ENCODE assay signal across 11 cellular contexts in the genomic region with DNA sequence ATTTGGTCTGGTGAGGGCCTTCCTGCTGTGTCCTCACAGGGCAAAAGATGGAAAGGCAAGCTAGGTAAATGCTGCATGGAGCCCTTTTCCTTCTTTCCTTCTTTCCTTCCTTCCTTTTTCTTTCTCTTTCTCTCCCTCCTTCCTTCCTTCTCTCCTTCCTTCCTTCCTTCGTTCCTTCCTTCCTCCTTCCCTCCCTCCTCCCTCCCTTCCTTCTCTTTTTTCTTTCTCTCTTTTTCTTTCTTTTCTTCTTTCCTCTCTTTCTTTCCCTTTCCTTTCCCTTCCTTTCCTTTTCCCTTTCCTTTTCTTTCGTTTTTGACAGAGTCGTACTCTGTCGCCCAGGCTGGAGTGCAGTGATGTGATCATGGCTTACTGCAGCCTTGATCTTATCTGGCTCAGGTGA.
"Had no signal": no experiment of that assay in that cellular context is flagged by ENCODE, and none has a peak within 500 bp of the region (broad histone marks: within the 10 kb centered on the region; RNA-seq: fewer than 3 reads in every experiment).

No MANE protein-coding gene starts in this region.

- H2AFZ ChIP-seq: GM23248, GM23338 had no signal

- H3K9me3 Mint-ChIP-seq: GM23338, H9, HFFc6 had no signal

- H3K27ac Mint-ChIP-seq: GM23338, HFFc6 had no signal

- H3K9ac ChIP-seq: GM23248 had no signal

- ATAC-seq: GM23338, HCT116 had no signal

- H3K4me1 Mint-ChIP-seq: GM23338, H9 had no signal

- H3K4me3 ChIP-seq: GM23248, GM23338, HAP-1 had no signal

- FAIRE-seq: H1, H54 had no signal

- DNase-seq: GM23248, GOT3, H7, H9, HCEC 1CT, HFFc6 had no signal

- H3K4me3 Mint-ChIP-seq: GM23338, H9, HFFc6 had no signal

- H3K4me2 ChIP-seq: GM23338 had no signal

- H3K9me3 ChIP-seq: HAP-1 had no signal

- H3K36me3 ChIP-seq: HAP-1 had no signal

- H3K27ac ChIP-seq: GM23248 had no signal
